In genomic region chr22:40586781-40587180, GRCh38 we compare ENCODE assay signal across 1 cellular context.
TF ChIP-seq lines count a peak whose summit lies in the region.

No MANE protein-coding gene starts in this region.

TF ChIP-seq in HepG2, 621 proteins besides CTCF, POLR2A, EP300 and RAD21:
- no peak for TF ChIP-seq PAX8 (CRISPR knock-in tag; IDR thresholded peaks at IDR 0.05; ENCODE audit: borderline replicate concordance)
- TF ChIP-seq ZIK1 (CRISPR knock-in tag; IDR thresholded peaks at IDR 0.05; ENCODE audit: borderline replicate concordance, low read depth), result no peak
- TF ChIP-seq ZNF773 (CRISPR knock-in tag; IDR thresholded peaks at IDR 0.05; ENCODE audit: borderline replicate concordance), result no peak
- no peak for TF ChIP-seq ZFP37 (CRISPR knock-in tag; IDR thresholded peaks at IDR 0.05; ENCODE audit: borderline replicate concordance)
- no peak for TF ChIP-seq ZNF672 (CRISPR knock-in tag; IDR thresholded peaks at IDR 0.05)
- no peak for TF ChIP-seq GFI1 (CRISPR knock-in tag; IDR thresholded peaks at IDR 0.05; ENCODE audit: borderline replicate concordance)
- no peak for TF ChIP-seq ZNF784 (CRISPR knock-in tag; IDR thresholded peaks at IDR 0.05; ENCODE audit: borderline replicate concordance)
- no peak for TF ChIP-seq SIX4 (CRISPR knock-in tag; IDR thresholded peaks at IDR 0.05)
- TF ChIP-seq ZNF639 (CRISPR knock-in tag; conservative IDR thresholded peaks at IDR 0.05), result no peak
- no peak for TF ChIP-seq TRIM24 (CRISPR knock-in tag; IDR thresholded peaks at IDR 0.05)
- TF ChIP-seq ZMAT5 (CRISPR knock-in tag; IDR thresholded peaks at IDR 0.05; ENCODE audit: borderline replicate concordance, low read depth), result no peak
- no peak for TF ChIP-seq PRDM15 (CRISPR knock-in tag; IDR thresholded peaks at IDR 0.05)
- TF ChIP-seq ZBTB46 (CRISPR knock-in tag; IDR thresholded peaks at IDR 0.05; ENCODE audit: borderline replicate concordance), result no peak
- TF ChIP-seq ZNF569 (CRISPR knock-in tag; IDR thresholded peaks at IDR 0.05; ENCODE audit: borderline replicate concordance), result no peak
- no peak for TF ChIP-seq REPIN1 (CRISPR knock-in tag; IDR thresholded peaks at IDR 0.05; ENCODE audit: borderline replicate concordance, low read depth)
- no peak for TF ChIP-seq MEIS1 (CRISPR knock-in tag; IDR thresholded peaks at IDR 0.05; ENCODE audit: borderline replicate concordance)
- no peak for TF ChIP-seq HNF1A (IDR thresholded peaks at IDR 0.05; ENCODE audit: low read depth)
- TF ChIP-seq HNF1A (CRISPR knock-in tag; IDR thresholded peaks at IDR 0.05; ENCODE audit: borderline replicate concordance), result no peak
